ENCODE assay signal across 15 cellular contexts in the genomic region with DNA sequence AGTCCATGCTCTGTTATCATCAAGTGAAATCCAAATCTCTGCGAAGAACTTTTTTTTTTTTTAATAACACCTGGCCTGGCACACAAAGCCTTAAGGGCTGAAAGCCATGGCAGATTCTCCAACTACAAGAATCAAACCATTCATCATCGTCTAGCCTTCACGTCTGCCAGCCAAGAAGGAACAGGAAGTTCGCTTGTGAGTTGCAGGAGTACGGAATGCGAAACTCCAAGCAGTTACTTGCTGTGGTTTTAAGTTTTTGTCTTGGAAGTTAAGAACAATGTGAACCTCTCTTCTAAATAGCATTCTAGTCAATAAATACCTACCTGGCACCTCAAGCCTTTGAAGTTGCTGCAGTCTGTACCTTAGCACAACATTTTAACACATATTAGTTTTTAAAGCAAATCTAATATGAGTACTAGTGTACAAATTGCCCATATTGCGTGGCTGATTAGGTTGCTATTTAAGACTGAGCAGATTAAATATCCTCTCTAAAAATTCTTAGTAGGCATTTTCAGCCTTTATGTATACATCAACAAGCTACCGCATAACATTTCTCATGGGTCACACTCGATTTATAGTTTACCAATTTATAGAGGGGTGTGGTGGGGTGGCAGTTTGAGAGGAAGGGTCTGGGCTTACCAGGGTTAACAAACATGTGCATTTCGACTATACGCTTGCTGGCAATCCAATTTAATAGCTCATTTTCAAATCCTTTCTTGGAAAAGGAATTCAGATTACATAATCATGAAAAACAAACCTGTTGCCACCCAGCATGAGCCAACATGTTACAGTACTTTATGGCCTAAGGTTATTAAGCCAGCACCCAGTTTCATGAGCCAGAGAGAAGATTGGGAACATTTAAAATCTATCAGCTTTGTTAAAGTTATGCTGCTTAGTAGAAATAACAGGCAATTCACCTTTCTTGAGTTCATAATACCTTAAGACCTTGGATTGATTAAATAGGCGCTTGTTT. TPM values are rescaled to one million over a fixed set of nuclear protein-coding genes. Genes with fewer than 3 reads are reported as not detected.
DNase-seq lines count a peak whose midpoint lies in the region; ATAC-seq, FAIRE-seq and TF ChIP-seq lines count a peak whose summit lies in the region.
"Had no signal": no experiment of that assay in that cellular context is flagged by ENCODE, and none has a peak within 500 bp of the region (broad histone marks: within the 10 kb centered on the region; RNA-seq: fewer than 3 reads in every experiment).

No MANE protein-coding gene starts in this region.

- H3K4me3 Mint-ChIP-seq in Calu3 (ENCODE audit: low read depth, unreplicated experiment), result peak overlapping the region; percentile 22
- H3K4me3 Mint-ChIP-seq: activated CD8-positive, alpha-beta T cell treated with anti-CD3 and anti-CD28 coated beads for 36 hours; GM23338 had no signal

- TF ChIP-seq CTCF in Calu3 (IDR thresholded peaks at IDR 0.05; ENCODE audit: unreplicated experiment) (no peak), RWPE1 (conservative IDR thresholded peaks at IDR 0.05; ENCODE audit: low read depth) (no peak), fibroblast of pulmonary artery (IDR thresholded peaks at IDR 0.05; ENCODE audit: low read length, missing control alignments) (no peak), pancreas (IDR thresholded peaks at IDR 0.05) (no peak), brain microvascular endothelial cell (IDR thresholded peaks at IDR 0.05; ENCODE audit: low read depth, low read length, missing control alignments) (no peak)

- H3K27me3 ChIP-seq in pancreas, result no peaks in the 10 kb centered on the region
- no peaks in the 10 kb centered on the region for H3K27me3 ChIP-seq in brain microvascular endothelial cell (replicated peaks)
- H3K27me3 ChIP-seq: body of pancreas had no signal

- H3K4me1 ChIP-seq in pancreas, result no peaks in the 10 kb centered on the region

- intact Hi-C loops in Calu3 (cut with micrococcal nuclease; ENCODE audit: unreplicated experiment) (loop anchor here (5.0 kb wide), 2 partner anchors 96 to 779 kb away; no protein-coding TSS in a partner anchor), pancreas (cut with DNase I) (no loop called here)

- DNase-seq in Calu3 (peak; percentile 45), RWPE1 (ENCODE audit: low spot score) (peak; percentile 69), fibroblast of pulmonary artery (ENCODE audit: low read depth) (peak; percentile 43), pancreas (no peak), Ammon's horn (ENCODE audit: low spot score) (no peak), T-helper 9 cell (no peak), brain microvascular endothelial cell (no peak)
- DNase-seq: activated CD8-positive, alpha-beta T cell treated with anti-CD3 and anti-CD28 coated beads for 36 hours; activated gamma-delta T cell treated with Interleukin-2 at 50 U/mL for 16 hours; body of pancreas; KBM-7; NCI-H526 treated with DMSO at 0.1 percent for 48 hours; small intestine had no signal

- CTCF ChIA-PET in Calu3 (lab: Charles Lee), result interaction anchor here (0.6 to 1.8 kb wide), 7 partner anchors 10 to 242 kb away, joined by 3 to 8 read pairs (median 4); a partner anchor contains a TSS
- CTCF ChIA-PET in RWPE1 (lab: Yijun Ruan, JAX), result interaction anchor here (1.0 to 1.6 kb wide), 3 partner anchors 11 to 121 kb away, joined by 4 to 5 read pairs (median 5); no protein-coding TSS in a partner anchor

- FAIRE-seq in pancreas (lab: Jason Lieb, UNC), result no peak
- FAIRE-seq: small intestine had no signal

- ATAC-seq in pancreas (peak in 3 of 4 donors; percentile 19 to 43 (median 37)), HG03097 (IDR thresholded peaks at IDR 0.05; ENCODE audit: low FRiP score, unreplicated experiment) (no peak)
- ATAC-seq: activated CD8-positive, alpha-beta T cell treated with anti-CD3 and anti-CD28 coated beads for 36 hours; body of pancreas; GM23338 had no signal

- 63 to 69% methylated on average over 12 of the region's 12 CpGs for WGBS in pancreas, 2 donors

- no peaks in the 10 kb centered on the region for H3K27me3 Mint-ChIP-seq in Calu3 (ENCODE audit: unreplicated experiment)

- H3K4me1 Mint-ChIP-seq in Calu3 (ENCODE audit: low read depth, unreplicated experiment), result peaks cover 56% of the 10 kb centered on the region
- H3K4me1 Mint-ChIP-seq: GM23338 had no signal

- H3K36me3 Mint-ChIP-seq in Calu3 (ENCODE audit: insufficient read depth, unreplicated experiment), result peaks cover 5% of the 10 kb centered on the region

- H3K27ac Mint-ChIP-seq in Calu3 (ENCODE audit: unreplicated experiment), result peak overlapping the region; percentile 66
- H3K27ac Mint-ChIP-seq: activated CD8-positive, alpha-beta T cell treated with anti-CD3 and anti-CD28 coated beads for 36 hours; GM23338 had no signal

- in situ Hi-C loops in brain microvascular endothelial cell (cut with HindIII; ENCODE audit: low pct_ligation_motif_present, low sequenced_read_pairs), result no loop called here

- H3K27ac ChIP-seq in RWPE1 (peak overlapping the region; percentile 90), pancreas (peak overlapping the region in 1 of 4 donors; percentile 11), brain microvascular endothelial cell (no peak overlapping the region)

- H3K9me3 Mint-ChIP-seq in Calu3 (ENCODE audit: low read depth, unreplicated experiment), result peaks cover 9% of the 10 kb centered on the region

- no TSS peak for BruUV-seq in Calu3 (replicated peaks; lab: Mats Ljungman, UMichigan)

- H3K4me3 ChIP-seq in fibroblast of pulmonary artery (replicated peaks; ENCODE audit: low read depth, low read length), result no peak overlapping the region
- no peak overlapping the region for H3K4me3 ChIP-seq in pancreas
- no peak overlapping the region for H3K4me3 ChIP-seq in brain microvascular endothelial cell (ENCODE audit: low read depth, low read length)
- H3K4me3 ChIP-seq: body of pancreas, GM23338 had no signal

- H3K36me3 ChIP-seq in pancreas, result no peaks in the 10 kb centered on the region
- H3K36me3 ChIP-seq in brain microvascular endothelial cell (replicated peaks), result no peaks in the 10 kb centered on the region

- POLR2A ChIA-PET in RWPE1 (lab: Yijun Ruan, JAX; ENCODE audit: low non-redundant PET), result interaction anchor here (0.8 to 0.9 kb wide), 2 partner anchors 22 to 23 kb away, joined by 3 to 4 read pairs; a partner anchor contains a TSS

- H3K9me3 ChIP-seq in pancreas, result no peaks in the 10 kb centered on the region

RNA-seq across cellular contexts. Expression of a gene that starts 22.3 kb away (rescaled TPM):
- total RNA-seq in Calu3 (2022) (72.4 and 77.4 TPM in 2 replicates), pancreas (10 to 100 TPM in 4 of 6 donors, 1 to 10 TPM in 2; 7.1 to 17.5 (median 14.9) TPM)
- 1 to 10 TPM; 1.9 to 3.7 TPM for polyA plus RNA-seq in pancreas

RNA-seq across cellular contexts. Expression of a gene that starts 29.3 kb away (rescaled TPM):
- total RNA-seq in Calu3 (2022) (118 and 144 TPM in 2 replicates), pancreas (1 to 10 TPM in 2 of 6 donors, under 1 TPM in 4; 0.09 to 2.0 (median 0.65) TPM)
- under 1 TPM; 0.05 to 0.15 TPM for polyA plus RNA-seq in pancreas

Comparison
In these comparisons a context has a peak if more than half of its experiments do, and no peak if none do; other contexts are left out.
1. DNase-seq: peak in Calu3 (single experiment), RWPE1 (single experiment) and fibroblast of pulmonary artery (single experiment); none in pancreas (0 of 6), Ammon's horn (single experiment), T-helper 9 cell (single experiment) and brain microvascular endothelial cell (single experiment).
2. RNA of a gene that starts 29.3 kb away (total RNA-seq): 118 to 144 TPM in Calu3; 0.09 to 2.0 TPM in pancreas; every median in the first group is over 10 times any median in the second.